In the genomic region with DNA sequence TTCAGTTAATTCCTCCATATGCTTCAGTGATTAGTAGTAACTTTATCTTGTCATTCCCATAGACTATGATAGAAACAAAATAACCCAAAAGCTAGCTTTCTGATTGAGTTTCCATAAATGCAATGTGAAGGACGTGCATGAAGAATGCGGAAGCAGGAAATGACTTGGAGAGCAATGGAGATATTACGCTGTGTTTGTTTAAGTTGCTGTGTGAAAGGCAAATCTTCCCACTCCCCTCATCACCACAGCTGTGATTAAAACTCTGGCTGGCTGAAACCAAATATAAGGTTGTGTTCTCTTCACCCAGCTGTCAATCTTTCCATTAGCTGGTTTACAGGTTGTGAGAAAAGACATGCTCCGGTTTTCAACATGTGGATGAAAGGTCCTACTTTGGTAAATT, we compare ENCODE assay signal across 29 cellular contexts.
DNase-seq lines count a peak whose midpoint lies in the region; TF ChIP-seq lines count a peak whose summit lies in the region.
"Had no signal": no experiment of that assay in that cellular context is flagged by ENCODE, and none has a peak within 500 bp of the region (broad histone marks: within the 10 kb centered on the region; RNA-seq: fewer than 3 reads in every experiment).

No MANE protein-coding gene starts in this region.

- H3K9me3 Mint-ChIP-seq in osteocyte (ENCODE audit: unreplicated experiment), result no peaks in the 10 kb centered on the region
- H3K9me3 Mint-ChIP-seq: activated CD4-positive, alpha-beta memory T cell treated with anti-CD3 and anti-CD28 coated beads, Interleukin-2, amount 10 ng/mL, durations not matched to agents 7 days and 5 days; activated naive CD8-positive, alpha-beta T cell treated with anti-CD3 and anti-CD28 coated beads, Interleukin-2, amount 50 U/mL, for 24 hours; CD4-positive, alpha-beta T cell had no signal

- no peaks in the 10 kb centered on the region for H3K36me3 ChIP-seq in brain microvascular endothelial cell (replicated peaks)
- H3K36me3 ChIP-seq: colonic mucosa, gastrocnemius medialis, ovary had no signal

- peak overlapping the region; percentile 56 for H3K27ac Mint-ChIP-seq in osteocyte (ENCODE audit: unreplicated experiment)
- H3K27ac Mint-ChIP-seq: activated CD4-positive, alpha-beta memory T cell treated with anti-CD3 and anti-CD28 coated beads, Interleukin-2, amount 10 ng/mL, durations not matched to agents 7 days and 5 days; activated naive CD8-positive, alpha-beta T cell treated with anti-CD3 and anti-CD28 coated beads, Interleukin-2, amount 50 U/mL, for 24 hours; CD4-positive, alpha-beta T cell; natural killer cell treated with Interleukin-12 subunit alpha and Interleukin-12 subunit beta and Interleukin-15 and Interleukin-18, amount 100 ng/mL, for 72 hours had no signal

- H3K27ac ChIP-seq in brain microvascular endothelial cell, result peak overlapping the region; percentile 85
- H3K27ac ChIP-seq: colonic mucosa, gastrocnemius medialis, ovary, skin epidermis had no signal

- no peaks in the 10 kb centered on the region for H3K27me3 ChIP-seq in brain microvascular endothelial cell (replicated peaks)
- H3K27me3 ChIP-seq: colonic mucosa, gastrocnemius medialis, ovary had no signal

- DNase-seq in HT-29 (ENCODE audit: low spot score), result peak; percentile 69
- peak; percentile 86 for DNase-seq in brain microvascular endothelial cell
- DNase-seq in fibroblast of pulmonary artery (ENCODE audit: low read depth), result peak; percentile 86
- DNase-seq in osteocyte (ENCODE audit: extremely low spot score, unreplicated experiment), result no peak
- no peak for DNase-seq in foreskin fibroblast
- DNase-seq in activated CD4-positive, alpha-beta T cell treated with anti-CD3 and anti-CD28 coated beads for 1 hour, result no peak
- DNase-seq in nucleus accumbens (lab: John Stamatoyannopoulos, UW), result no peak
- DNase-seq: activated CD4-positive, alpha-beta memory T cell treated with anti-CD3 and anti-CD28 coated beads, Interleukin-2, amount 10 ng/mL, durations not matched to agents 7 days and 5 days; activated CD8-positive, alpha-beta memory T cell treated with anti-CD3 and anti-CD28 coated beads, Interleukin-2, amount 50 U/mL, for 4 hours; activated naive CD4-positive, alpha-beta T cell; activated naive CD8-positive, alpha-beta T cell treated with anti-CD3 and anti-CD28 coated beads, Interleukin-2, amount 50 U/mL, for 24 hours; CD4-positive, alpha-beta T cell; colonic mucosa; effector memory CD4-positive, alpha-beta T cell; EL; gastrocnemius medialis; hippocampal formation; Karpas-422; NCI-H1417 treated with DMSO at 0.1 percent for 48 hours; NCI-H2029 treated with DMSO at 0.1 percent for 48 hours; NCI-H2227 treated with DMSO at 0.1 percent for 48 hours; ovary; retina; SHP77; stimulated activated naive CD4-positive, alpha-beta T cell treated with Interleukin-2 at 50 U/mL for 16 hours; T-helper 2 cell had no signal

- no peak overlapping the region for H3K4me3 Mint-ChIP-seq in osteocyte (ENCODE audit: unreplicated experiment)
- H3K4me3 Mint-ChIP-seq: activated CD4-positive, alpha-beta memory T cell treated with anti-CD3 and anti-CD28 coated beads, Interleukin-2, amount 10 ng/mL, durations not matched to agents 7 days and 5 days; activated naive CD8-positive, alpha-beta T cell treated with anti-CD3 and anti-CD28 coated beads, Interleukin-2, amount 50 U/mL, for 24 hours; CD4-positive, alpha-beta T cell; natural killer cell treated with Interleukin-12 subunit alpha and Interleukin-12 subunit beta and Interleukin-15 and Interleukin-18, amount 100 ng/mL, for 72 hours had no signal

- no peak overlapping the region for H3K4me3 ChIP-seq in brain microvascular endothelial cell (ENCODE audit: low read depth, low read length)
- H3K4me3 ChIP-seq in fibroblast of pulmonary artery (replicated peaks; ENCODE audit: low read depth, low read length), result no peak overlapping the region
- no peak overlapping the region for H3K4me3 ChIP-seq in foreskin fibroblast (ENCODE audit: low read depth in 1 of 2, low read length in 2 of 2)
- H3K4me3 ChIP-seq: colonic mucosa, gastrocnemius medialis, lung, ovary, skin epidermis had no signal

- peaks cover 27% of the 10 kb centered on the region for H3K36me3 Mint-ChIP-seq in osteocyte (ENCODE audit: unreplicated experiment)
- H3K36me3 Mint-ChIP-seq: natural killer cell treated with Interleukin-12 subunit alpha and Interleukin-12 subunit beta and Interleukin-15 and Interleukin-18, amount 100 ng/mL, for 72 hours had no signal

- peaks cover 13% of the 10 kb centered on the region for H3K4me1 Mint-ChIP-seq in osteocyte (ENCODE audit: unreplicated experiment)
- H3K4me1 Mint-ChIP-seq: activated CD4-positive, alpha-beta memory T cell treated with anti-CD3 and anti-CD28 coated beads, Interleukin-2, amount 10 ng/mL, durations not matched to agents 7 days and 5 days; activated naive CD8-positive, alpha-beta T cell treated with anti-CD3 and anti-CD28 coated beads, Interleukin-2, amount 50 U/mL, for 24 hours had no signal

- TF ChIP-seq CTCF in brain microvascular endothelial cell (IDR thresholded peaks at IDR 0.05; ENCODE audit: low read depth, low read length, missing control alignments), result no peak
- TF ChIP-seq CTCF in fibroblast of pulmonary artery (IDR thresholded peaks at IDR 0.05; ENCODE audit: low read length, missing control alignments), result no peak
- TF ChIP-seq CTCF in osteocyte (IDR thresholded peaks at IDR 0.05), result no peak
- TF ChIP-seq CTCF in foreskin fibroblast (IDR thresholded peaks at IDR 0.05; ENCODE audit: low read depth, low read length), result no peak

- in situ Hi-C loops in brain microvascular endothelial cell (cut with HindIII; ENCODE audit: low pct_ligation_motif_present, low sequenced_read_pairs), result no loop called here

- no peaks in the 10 kb centered on the region for H3K27me3 Mint-ChIP-seq in osteocyte (ENCODE audit: unreplicated experiment)
- H3K27me3 Mint-ChIP-seq: activated CD4-positive, alpha-beta memory T cell treated with anti-CD3 and anti-CD28 coated beads, Interleukin-2, amount 10 ng/mL, durations not matched to agents 7 days and 5 days; natural killer cell treated with Interleukin-12 subunit alpha and Interleukin-12 subunit beta and Interleukin-15 and Interleukin-18, amount 100 ng/mL, for 72 hours had no signal

Comparison
In these comparisons a context has a peak if more than half of its experiments do, and no peak if none do; other contexts are left out.
1. DNase-seq: peak in HT-29 (single experiment), brain microvascular endothelial cell (single experiment) and fibroblast of pulmonary artery (single experiment); none in osteocyte (single experiment), foreskin fibroblast (0 of 2), activated CD4-positive, alpha-beta T cell treated with anti-CD3 and anti-CD28 coated beads for 1 hour (single experiment) and nucleus accumbens (0 of 56).